1 cellular context compared by ENCODE assay signal in the genomic region with DNA sequence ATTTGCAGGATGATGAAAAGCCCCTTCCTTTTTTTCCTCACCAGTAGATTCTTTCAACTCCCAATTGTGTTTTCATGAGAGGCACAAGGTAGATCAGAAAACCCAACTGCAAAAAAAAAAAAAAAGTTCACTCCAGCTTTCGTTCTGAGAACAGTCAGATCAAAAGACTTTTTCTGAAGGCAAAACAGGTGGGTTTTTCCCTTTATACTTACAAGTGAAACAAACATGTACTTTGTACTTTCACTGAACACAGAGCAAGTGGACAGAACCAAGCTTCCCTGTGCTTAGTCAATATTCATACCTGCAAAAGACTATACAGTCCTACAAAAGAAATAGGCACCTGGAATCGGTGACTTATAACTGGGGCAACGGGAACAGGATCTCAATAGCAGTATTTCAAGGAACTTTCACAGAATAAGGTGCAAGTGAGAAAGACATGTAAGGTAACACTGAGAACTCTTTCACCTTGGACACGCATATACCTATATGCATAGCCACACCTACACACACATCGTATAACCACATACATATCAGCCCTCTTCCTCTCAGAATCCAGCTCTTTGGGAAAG.
TF ChIP-seq lines count a peak whose summit lies in the region.

No MANE protein-coding gene starts in this region.

TF ChIP-seq in HepG2, 621 proteins besides CTCF, POLR2A, EP300 and RAD21 (continued from another document and continues in another):
- TF ChIP-seq, protein P1, sequence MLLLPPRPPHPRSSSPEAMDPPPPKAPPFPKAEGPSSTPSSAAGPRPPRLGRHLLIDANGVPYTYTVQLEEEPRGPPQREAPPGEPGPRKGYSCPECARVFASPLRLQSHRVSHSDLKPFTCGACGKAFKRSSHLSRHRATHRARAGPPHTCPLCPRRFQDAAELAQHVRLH (CRISPR knock-in tag; IDR thresholded peaks at IDR 0.05; ENCODE audit: borderline replicate concordance, low read depth), result 0 out of 2 replicates have a peak, but pooled peaks have one; percentile 42
- TF ChIP-seq, protein P2, sequence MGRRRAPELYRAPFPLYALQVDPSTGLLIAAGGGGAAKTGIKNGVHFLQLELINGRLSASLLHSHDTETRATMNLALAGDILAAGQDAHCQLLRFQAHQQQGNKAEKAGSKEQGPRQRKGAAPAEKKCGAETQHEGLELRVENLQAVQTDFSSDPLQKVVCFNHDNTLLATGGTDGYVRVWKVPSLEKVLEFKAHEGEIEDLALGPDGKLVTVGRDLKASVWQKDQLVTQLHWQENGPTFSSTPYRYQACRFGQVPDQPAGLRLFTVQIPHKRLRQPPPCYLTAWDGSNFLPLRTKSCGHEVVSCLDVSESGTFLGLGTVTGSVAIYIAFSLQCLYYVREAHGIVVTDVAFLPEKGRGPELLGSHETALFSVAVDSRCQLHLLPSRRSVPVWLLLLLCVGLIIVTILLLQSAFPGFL (CRISPR knock-in tag; IDR thresholded peaks at IDR 0.05), result no peak
- TF ChIP-seq SNRNP70 (IDR thresholded peaks at IDR 0.05; ENCODE audit: low read depth, low read length) (no peak), FOXK1 (CRISPR knock-in tag; IDR thresholded peaks at IDR 0.05; ENCODE audit: borderline replicate concordance, low read depth) (no peak), ZNF10 (CRISPR knock-in tag; IDR thresholded peaks at IDR 0.05; ENCODE audit: borderline replicate concordance, low read depth) (no peak), SMC3 (IDR thresholded peaks at IDR 0.05; ENCODE audit: low read length) (0 out of 2 replicates have a peak, but pooled peaks have one; percentile 26), NFIC (IDR thresholded peaks at IDR 0.05; ENCODE audit: low read length) (peak; percentile 98), ZSCAN22 (CRISPR knock-in tag; IDR thresholded peaks at IDR 0.05) (no peak), ZBTB8A (CRISPR knock-in tag; IDR thresholded peaks at IDR 0.05; ENCODE audit: borderline replicate concordance, low read depth) (no peak; the same call in 1 of the 2 replicates), ZMYM3 (CRISPR knock-in tag; IDR thresholded peaks at IDR 0.05) (peak; percentile 63; the same call in 1 of the 2 replicates), HNF4G (IDR thresholded peaks at IDR 0.05; ENCODE audit: borderline replicate concordance, low read depth, low read length) (peak; percentile 95), HNF4G (CRISPR knock-in tag; IDR thresholded peaks at IDR 0.05; ENCODE audit: borderline replicate concordance, low read depth) (peak; percentile 92; the same call in 1 of the 2 replicates), KAT8 (CRISPR knock-in tag; IDR thresholded peaks at IDR 0.05) (peak; percentile 83), ZNF792 (CRISPR knock-in tag; IDR thresholded peaks at IDR 0.05) (peak; percentile 62; the same call in 1 of the 2 replicates), ZNF572 (CRISPR knock-in tag; IDR thresholded peaks at IDR 0.05) (no peak), IKZF4 (CRISPR knock-in tag; IDR thresholded peaks at IDR 0.05; ENCODE audit: borderline replicate concordance, low read depth, not compliant biosample characterization) (no peak), ZNF678 (CRISPR knock-in tag; IDR thresholded peaks at IDR 0.05) (no peak), SP140L (CRISPR knock-in tag; IDR thresholded peaks at IDR 0.05; ENCODE audit: borderline replicate concordance) (no peak), SMAD1 (CRISPR knock-in tag; IDR thresholded peaks at IDR 0.05; ENCODE audit: borderline replicate concordance, low read depth) (no peak), ZNF224 (CRISPR knock-in tag; IDR thresholded peaks at IDR 0.05) (no peak), ZNF891 (CRISPR knock-in tag; IDR thresholded peaks at IDR 0.05) (no peak), ARNTL (CRISPR knock-in tag; IDR thresholded peaks at IDR 0.05) (peak; percentile 86), TCF7 (IDR thresholded peaks at IDR 0.05; ENCODE audit: low read depth) (peak; percentile 96), KLF16 (CRISPR knock-in tag; IDR thresholded peaks at IDR 0.05) (peak in 1 of 2 experiments; percentile 56; a peak in 1 of 4 replicates), RXRB (CRISPR knock-in tag; IDR thresholded peaks at IDR 0.05; ENCODE audit: borderline replicate concordance) (peak; percentile 92), ZMAT3 (CRISPR knock-in tag; conservative IDR thresholded peaks at IDR 0.05) (no peak; the same call in 1 of the 2 replicates), GZF1 (CRISPR knock-in tag; IDR thresholded peaks at IDR 0.05) (no peak), MYNN (CRISPR knock-in tag; IDR thresholded peaks at IDR 0.05; ENCODE audit: low read depth) (no peak), MTA1 (CRISPR knock-in tag; IDR thresholded peaks at IDR 0.05; ENCODE audit: borderline replicate concordance) (no peak; the same call in 1 of the 2 replicates), MXD4 (CRISPR knock-in tag; IDR thresholded peaks at IDR 0.05) (peak; percentile 54; the same call in 1 of the 2 replicates), ZNF30 (CRISPR knock-in tag; IDR thresholded peaks at IDR 0.05) (no peak), ZNF670 (CRISPR knock-in tag; IDR thresholded peaks at IDR 0.05; ENCODE audit: borderline replicate concordance) (peak; percentile 82; the same call in 1 of the 2 replicates), ZNF816 (CRISPR knock-in tag; IDR thresholded peaks at IDR 0.05; ENCODE audit: borderline replicate concordance) (peak; percentile 74; the same call in 1 of the 2 replicates)
- TF ChIP-seq, protein P3, sequence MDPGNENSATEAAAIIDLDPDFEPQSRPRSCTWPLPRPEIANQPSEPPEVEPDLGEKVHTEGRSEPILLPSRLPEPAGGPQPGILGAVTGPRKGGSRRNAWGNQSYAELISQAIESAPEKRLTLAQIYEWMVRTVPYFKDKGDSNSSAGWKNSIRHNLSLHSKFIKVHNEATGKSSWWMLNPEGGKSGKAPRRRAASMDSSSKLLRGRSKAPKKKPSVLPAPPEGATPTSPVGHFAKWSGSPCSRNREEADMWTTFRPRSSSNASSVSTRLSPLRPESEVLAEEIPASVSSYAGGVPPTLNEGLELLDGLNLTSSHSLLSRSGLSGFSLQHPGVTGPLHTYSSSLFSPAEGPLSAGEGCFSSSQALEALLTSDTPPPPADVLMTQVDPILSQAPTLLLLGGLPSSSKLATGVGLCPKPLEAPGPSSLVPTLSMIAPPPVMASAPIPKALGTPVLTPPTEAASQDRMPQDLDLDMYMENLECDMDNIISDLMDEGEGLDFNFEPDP (CRISPR knock-in tag; conservative IDR thresholded peaks at IDR 0.05), result no peak
- TF ChIP-seq, protein P4, sequence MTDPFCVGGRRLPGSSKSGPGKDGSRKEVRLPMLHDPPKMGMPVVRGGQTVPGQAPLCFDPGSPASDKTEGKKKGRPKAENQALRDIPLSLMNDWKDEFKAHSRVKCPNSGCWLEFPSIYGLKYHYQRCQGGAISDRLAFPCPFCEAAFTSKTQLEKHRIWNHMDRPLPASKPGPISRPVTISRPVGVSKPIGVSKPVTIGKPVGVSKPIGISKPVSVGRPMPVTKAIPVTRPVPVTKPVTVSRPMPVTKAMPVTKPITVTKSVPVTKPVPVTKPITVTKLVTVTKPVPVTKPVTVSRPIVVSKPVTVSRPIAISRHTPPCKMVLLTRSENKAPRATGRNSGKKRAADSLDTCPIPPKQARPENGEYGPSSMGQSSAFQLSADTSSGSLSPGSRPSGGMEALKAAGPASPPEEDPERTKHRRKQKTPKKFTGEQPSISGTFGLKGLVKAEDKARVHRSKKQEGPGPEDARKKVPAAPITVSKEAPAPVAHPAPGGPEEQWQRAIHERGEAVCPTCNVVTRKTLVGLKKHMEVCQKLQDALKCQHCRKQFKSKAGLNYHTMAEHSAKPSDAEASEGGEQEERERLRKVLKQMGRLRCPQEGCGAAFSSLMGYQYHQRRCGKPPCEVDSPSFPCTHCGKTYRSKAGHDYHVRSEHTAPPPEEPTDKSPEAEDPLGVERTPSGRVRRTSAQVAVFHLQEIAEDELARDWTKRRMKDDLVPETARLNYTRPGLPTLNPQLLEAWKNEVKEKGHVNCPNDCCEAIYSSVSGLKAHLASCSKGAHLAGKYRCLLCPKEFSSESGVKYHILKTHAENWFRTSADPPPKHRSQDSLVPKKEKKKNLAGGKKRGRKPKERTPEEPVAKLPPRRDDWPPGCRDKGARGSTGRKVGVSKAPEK (CRISPR knock-in tag; IDR thresholded peaks at IDR 0.05; ENCODE audit: borderline replicate concordance), result 0 out of 2 replicates have a peak, but pooled peaks have one; percentile 67
- TF ChIP-seq, protein P5, sequence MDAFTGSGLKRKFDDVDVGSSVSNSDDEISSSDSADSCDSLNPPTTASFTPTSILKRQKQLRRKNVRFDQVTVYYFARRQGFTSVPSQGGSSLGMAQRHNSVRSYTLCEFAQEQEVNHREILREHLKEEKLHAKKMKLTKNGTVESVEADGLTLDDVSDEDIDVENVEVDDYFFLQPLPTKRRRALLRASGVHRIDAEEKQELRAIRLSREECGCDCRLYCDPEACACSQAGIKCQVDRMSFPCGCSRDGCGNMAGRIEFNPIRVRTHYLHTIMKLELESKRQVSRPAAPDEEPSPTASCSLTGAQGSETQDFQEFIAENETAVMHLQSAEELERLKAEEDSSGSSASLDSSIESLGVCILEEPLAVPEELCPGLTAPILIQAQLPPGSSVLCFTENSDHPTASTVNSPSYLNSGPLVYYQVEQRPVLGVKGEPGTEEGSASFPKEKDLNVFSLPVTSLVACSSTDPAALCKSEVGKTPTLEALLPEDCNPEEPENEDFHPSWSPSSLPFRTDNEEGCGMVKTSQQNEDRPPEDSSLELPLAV (CRISPR knock-in tag; conservative IDR thresholded peaks at IDR 0.05; ENCODE audit: low read depth), result no peak
- TF ChIP-seq, protein P6, sequence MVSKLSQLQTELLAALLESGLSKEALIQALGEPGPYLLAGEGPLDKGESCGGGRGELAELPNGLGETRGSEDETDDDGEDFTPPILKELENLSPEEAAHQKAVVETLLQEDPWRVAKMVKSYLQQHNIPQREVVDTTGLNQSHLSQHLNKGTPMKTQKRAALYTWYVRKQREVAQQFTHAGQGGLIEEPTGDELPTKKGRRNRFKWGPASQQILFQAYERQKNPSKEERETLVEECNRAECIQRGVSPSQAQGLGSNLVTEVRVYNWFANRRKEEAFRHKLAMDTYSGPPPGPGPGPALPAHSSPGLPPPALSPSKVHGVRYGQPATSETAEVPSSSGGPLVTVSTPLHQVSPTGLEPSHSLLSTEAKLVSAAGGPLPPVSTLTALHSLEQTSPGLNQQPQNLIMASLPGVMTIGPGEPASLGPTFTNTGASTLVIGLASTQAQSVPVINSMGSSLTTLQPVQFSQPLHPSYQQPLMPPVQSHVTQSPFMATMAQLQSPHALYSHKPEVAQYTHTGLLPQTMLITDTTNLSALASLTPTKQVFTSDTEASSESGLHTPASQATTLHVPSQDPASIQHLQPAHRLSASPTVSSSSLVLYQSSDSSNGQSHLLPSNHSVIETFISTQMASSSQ (IDR thresholded peaks at IDR 0.05; ENCODE audit: low read depth), result peak; percentile 84
- TF ChIP-seq, protein P6 (CRISPR knock-in tag; IDR thresholded peaks at IDR 0.05; ENCODE audit: borderline replicate concordance), result peak; percentile 89; the same call in 1 of the 2 replicates
- TF ChIP-seq, protein P7, sequence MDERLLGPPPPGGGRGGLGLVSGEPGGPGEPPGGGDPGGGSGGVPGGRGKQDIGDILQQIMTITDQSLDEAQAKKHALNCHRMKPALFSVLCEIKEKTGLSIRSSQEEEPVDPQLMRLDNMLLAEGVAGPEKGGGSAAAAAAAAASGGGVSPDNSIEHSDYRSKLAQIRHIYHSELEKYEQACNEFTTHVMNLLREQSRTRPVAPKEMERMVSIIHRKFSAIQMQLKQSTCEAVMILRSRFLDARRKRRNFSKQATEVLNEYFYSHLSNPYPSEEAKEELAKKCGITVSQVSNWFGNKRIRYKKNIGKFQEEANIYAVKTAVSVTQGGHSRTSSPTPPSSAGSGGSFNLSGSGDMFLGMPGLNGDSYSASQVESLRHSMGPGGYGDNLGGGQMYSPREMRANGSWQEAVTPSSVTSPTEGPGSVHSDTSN (CRISPR knock-in tag; IDR thresholded peaks at IDR 0.05), result no peak
- TF ChIP-seq, protein P8, sequence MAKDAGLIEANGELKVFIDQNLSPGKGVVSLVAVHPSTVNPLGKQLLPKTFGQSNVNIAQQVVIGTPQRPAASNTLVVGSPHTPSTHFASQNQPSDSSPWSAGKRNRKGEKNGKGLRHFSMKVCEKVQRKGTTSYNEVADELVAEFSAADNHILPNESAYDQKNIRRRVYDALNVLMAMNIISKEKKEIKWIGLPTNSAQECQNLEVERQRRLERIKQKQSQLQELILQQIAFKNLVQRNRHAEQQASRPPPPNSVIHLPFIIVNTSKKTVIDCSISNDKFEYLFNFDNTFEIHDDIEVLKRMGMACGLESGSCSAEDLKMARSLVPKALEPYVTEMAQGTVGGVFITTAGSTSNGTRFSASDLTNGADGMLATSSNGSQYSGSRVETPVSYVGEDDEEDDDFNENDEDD (CRISPR knock-in tag; IDR thresholded peaks at IDR 0.05; ENCODE audit: borderline replicate concordance), result no peak
- TF ChIP-seq, protein P9, sequence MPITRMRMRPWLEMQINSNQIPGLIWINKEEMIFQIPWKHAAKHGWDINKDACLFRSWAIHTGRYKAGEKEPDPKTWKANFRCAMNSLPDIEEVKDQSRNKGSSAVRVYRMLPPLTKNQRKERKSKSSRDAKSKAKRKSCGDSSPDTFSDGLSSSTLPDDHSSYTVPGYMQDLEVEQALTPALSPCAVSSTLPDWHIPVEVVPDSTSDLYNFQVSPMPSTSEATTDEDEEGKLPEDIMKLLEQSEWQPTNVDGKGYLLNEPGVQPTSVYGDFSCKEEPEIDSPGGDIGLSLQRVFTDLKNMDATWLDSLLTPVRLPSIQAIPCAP (CRISPR knock-in tag; IDR thresholded peaks at IDR 0.05; ENCODE audit: low read depth), result no peak
